8 cellular contexts compared by ENCODE assay signal in genomic region chr2:218397502-218398436, GRCh38. TPM values are rescaled to one million over a fixed set of nuclear protein-coding genes. Genes with fewer than 3 reads are reported as not detected.
DNase-seq lines count a peak whose midpoint lies in the region; ATAC-seq and TF ChIP-seq lines count a peak whose summit lies in the region.

No MANE protein-coding gene starts in this region.

- TF ChIP-seq CTCF in mammary epithelial cell (conservative IDR thresholded peaks at IDR 0.05 in 1 of 2, IDR thresholded peaks at IDR 0.05 in 1 of 2; ENCODE audit: extremely low read depth in 1 of 2, insufficient read depth in 1 of 2, low read depth in 1 of 2, low read length in 2 of 2) (no peak), spleen (IDR thresholded peaks at IDR 0.05 in 8 of 11, conservative IDR thresholded peaks at IDR 0.05 in 3 of 11) (no peak)

- DNase-seq in C1 segment of cervical spinal cord (lab: John Stamatoyannopoulos, UW) = peak in 8 of 14 donors; percentile 46 to 78 (median 66)
- peak; percentile 53 for DNase-seq in Karpas-422
- DNase-seq in SW 1271 (lab: John Stamatoyannopoulos, UW) = peak; percentile 86 to 87
- DNase-seq in mammary epithelial cell = peak; percentile 85
- peak; percentile 82 for DNase-seq in iris pigment epithelial cell (ENCODE audit: low read depth)
- DNase-seq in spleen = peak; percentile 91

- peak overlapping the region; percentile 95 for H3K4me2 ChIP-seq in Karpas-422 (ENCODE audit: low read depth, low read length, poor library complexity, severe bottlenecking)
- peak overlapping the region; percentile 89 for H3K4me2 ChIP-seq in mammary epithelial cell (ENCODE audit: insufficient read depth, low read depth, low read length)

- TSS peak; percentile 10 for BruUV-seq in mammary epithelial cell (replicated peaks; lab: Mats Ljungman, UMichigan)

- in situ Hi-C loops in mammary epithelial cell (cut with MboI; ENCODE audit: low sequenced_read_pairs in 2 of 2) = loop anchor here (5.0 to 10.0 kb wide), 3 partner anchors 93 to 123 kb away; partner anchors contain the start of genes AAMP (in 1 of the 2) and PNKD (in 1 of the 2)

- H3K9ac ChIP-seq in Karpas-422 (ENCODE audit: low read length) (peak overlapping the region; percentile 55), mammary epithelial cell (ENCODE audit: insufficient read depth, low read length) (peak overlapping the region; percentile 70)

- WGBS in mammary epithelial cell (ENCODE audit: low coverage, missing lambda C conversion rate) = under 1% methylated on average over 30 of the region's 46 CpGs
- WGBS in spleen, 5 donors = 0 to 1% (median 1%) methylated on average over 38 to 46 of the region's 46 CpGs

- peak; percentile 26 for ATAC-seq in GM18907 (IDR thresholded peaks at IDR 0.05; ENCODE audit: unreplicated experiment)
- no peak for ATAC-seq in HG03175 (IDR thresholded peaks at IDR 0.05; ENCODE audit: unreplicated experiment)

- H3K9me3 ChIP-seq in Karpas-422 (ENCODE audit: low read length) (no peaks in the 10 kb centered on the region), mammary epithelial cell (replicated peaks; ENCODE audit: insufficient read depth, low read length) (no peaks in the 10 kb centered on the region), spleen (no peaks in the 10 kb centered on the region)

- CTCF ChIA-PET in mammary epithelial cell (lab: Charles Lee; ENCODE audit: low non-redundant PET) = no interaction called here

- TF ChIP-seq POLR2A in spleen (IDR thresholded peaks at IDR 0.05) = peak in 1 of 3 donors; percentile 32

- intact Hi-C loops in mammary epithelial cell (cut with micrococcal nuclease) = loop anchor here (2.0 kb wide), 1 partner anchor 171 kb away; the partner anchor contains the start of genes CNOT9 and USP37
- intact Hi-C loops in spleen (cut with DNase I; ENCODE audit: low total_unique reads) = loop anchor here (10.0 kb wide), 1 partner anchor 103 kb away; the partner anchor contains the start of gene TMBIM1

- H3K79me2 ChIP-seq in Karpas-422 (ENCODE audit: low read length) (peaks cover 25% of the 10 kb centered on the region), mammary epithelial cell (ENCODE audit: insufficient read depth, low read length) (peaks cover 37% of the 10 kb centered on the region)

- H3K36me3 ChIP-seq in Karpas-422 (ENCODE audit: insufficient read depth, low read length) (peaks cover 3% of the 10 kb centered on the region; the same call in 1 of the 2 replicates), mammary epithelial cell (ENCODE audit: insufficient read depth, low read length) (peaks cover 2% of the 10 kb centered on the region), spleen (peaks cover 0 to 47% (median 16%) of the 10 kb centered on the region in 6 donors)

- no peaks in the 10 kb centered on the region for H3K27me3 ChIP-seq in Karpas-422 (ENCODE audit: low read length)
- H3K27me3 ChIP-seq in mammary epithelial cell (ENCODE audit: insufficient read depth, low read length) = no peaks in the 10 kb centered on the region
- no peaks in the 10 kb centered on the region for H3K27me3 ChIP-seq in spleen (replicated peaks in 1 of 7)

- H2AFZ ChIP-seq in Karpas-422 (ENCODE audit: low read length) (peak overlapping the region; percentile 99; the same call in 1 of the 2 replicates), mammary epithelial cell (ENCODE audit: low read depth, low read length) (peak overlapping the region; percentile 89)

- dilution Hi-C loops in mammary epithelial cell (cut with HindIII; ENCODE audit: low sequenced_read_pairs) = no loop called here

- H3K27ac ChIP-seq in Karpas-422 (ENCODE audit: low read length) (no peak overlapping the region), mammary epithelial cell (ENCODE audit: insufficient read depth, low read depth, low read length) (peak overlapping the region; percentile 76), spleen (peak overlapping the region; percentile 90 to 100 (median 99))

- H3K4me3 ChIP-seq in Karpas-422 (ENCODE audit: low read length) = peak overlapping the region; percentile 59; the same call in 1 of the 2 replicates
- H3K4me3 ChIP-seq in mammary epithelial cell (replicated peaks in 1 of 3; ENCODE audit: insufficient read depth in 1 of 3, low read depth in 2 of 3, low read length in 3 of 3) = peak overlapping the region; percentile 58 to 71 (median 65)
- H3K4me3 ChIP-seq in spleen = peak overlapping the region; percentile 74 to 99 (median 96)

- no peaks in the 10 kb centered on the region for H3K9me2 ChIP-seq in Karpas-422 (replicated peaks; ENCODE audit: insufficient read depth, low read length)

- H4K20me1 ChIP-seq in Karpas-422 (ENCODE audit: insufficient read depth, low read depth, low read length) = no peaks in the 10 kb centered on the region
- H4K20me1 ChIP-seq in mammary epithelial cell (ENCODE audit: insufficient read depth, low read length) = no peaks in the 10 kb centered on the region

- peaks cover 51% of the 10 kb centered on the region for H3K4me1 ChIP-seq in Karpas-422 (ENCODE audit: low read length)
- peaks cover 44% of the 10 kb centered on the region for H3K4me1 ChIP-seq in mammary epithelial cell (ENCODE audit: insufficient read depth, low read length)
- H3K4me1 ChIP-seq in spleen = peaks cover 20 to 90% (median 75%) of the 10 kb centered on the region in 6 donors

RNA-seq across cellular contexts. Expression of gene CTDSP1, which starts 1.9 kb away (rescaled TPM):
- total RNA-seq in Karpas-422 (2014; rRNA removed; shearing (Covaris generic); ENCODE audit: low replicate concordance) = 46.3 and 72.6 TPM in 2 replicates
- 10 to 100 TPM; 27.0 to 58.0 TPM for total RNA-seq in mammary epithelial cell
- polyA plus RNA-seq in mammary epithelial cell = 79.1 TPM
- polyA minus RNA-seq in mammary epithelial cell = 123 TPM
- total RNA-seq in spleen = 100 to 1,000 TPM; 114 to 184 (median 163) TPM
- polyA plus RNA-seq in spleen = 100 to 1,000 TPM in 1 of 3 donors, 10 to 100 TPM in 2; 65.6 to 114 (median 72.4) TPM

RNA-seq across cellular contexts. Expression of gene SLC11A1, which starts 15.7 kb away (rescaled TPM):
- total RNA-seq in Karpas-422 (2014; rRNA removed; shearing (Covaris generic); ENCODE audit: low replicate concordance) = 1.9 TPM in 1 of 2 replicates, not detected in the other
- total RNA-seq in mammary epithelial cell (under 1 TPM; 0.17 to 0.38 TPM), spleen (100 to 1,000 TPM in 4 of 7 donors, 10 to 100 TPM in 3; 63.5 to 576 (median 167) TPM)
- polyA plus RNA-seq in mammary epithelial cell (0.51 TPM), spleen (10 to 100 TPM in 2 of 3 donors, 1 to 10 TPM in 1; 6.2 to 67.0 (median 38.6) TPM)
- not detected for polyA minus RNA-seq in mammary epithelial cell

RNA-seq across cellular contexts. Expression of gene VIL1, which starts 21.2 kb away (rescaled TPM):
- not detected in 2 replicates for total RNA-seq in Karpas-422 (2014; rRNA removed; shearing (Covaris generic); ENCODE audit: low replicate concordance)
- total RNA-seq in mammary epithelial cell = not detected
- 0.01 TPM for polyA plus RNA-seq in mammary epithelial cell
- polyA minus RNA-seq in mammary epithelial cell = not detected
- total RNA-seq in spleen = under 1 TPM in 3 of 7 donors, not detected in 4; 0.17 to 0.72 (median 0.38) TPM
- under 1 TPM; 0.04 to 0.19 (median 0.06) TPM for polyA plus RNA-seq in spleen

RNA-seq across cellular contexts. Expression of gene CATIP, which starts 41.1 kb away (rescaled TPM):
- not detected in 2 replicates for total RNA-seq in Karpas-422 (2014; rRNA removed; shearing (Covaris generic); ENCODE audit: low replicate concordance)
- total RNA-seq in mammary epithelial cell = not detected
- not detected for polyA plus RNA-seq in mammary epithelial cell
- polyA minus RNA-seq in mammary epithelial cell = not detected
- total RNA-seq in spleen = under 1 TPM in 5 of 7 donors, not detected in 2; 0.30 to 0.76 (median 0.60) TPM
- 1 to 10 TPM in 1 of 3 donors, under 1 TPM in 2; 0.57 to 1.1 (median 0.99) TPM for polyA plus RNA-seq in spleen

Comparison
In these comparisons a context has a peak if more than half of its experiments do, and no peak if none do; other contexts are left out.
1. RNA of gene SLC11A1, which starts 15.7 kb away (total RNA-seq): 63.5 to 576 TPM in spleen; 0.17 to 0.38 TPM in mammary epithelial cell and 1.9 TPM in Karpas-422; every median in the first group is over 10 times any median in the second.
2. Peak in every context shown above with its lines, with median percentiles within 50 percentile points of each other: DNase-seq and H3K4me3 ChIP-seq.